Comparison of ENCODE assay signal across 8 cellular contexts in the genomic region with DNA sequence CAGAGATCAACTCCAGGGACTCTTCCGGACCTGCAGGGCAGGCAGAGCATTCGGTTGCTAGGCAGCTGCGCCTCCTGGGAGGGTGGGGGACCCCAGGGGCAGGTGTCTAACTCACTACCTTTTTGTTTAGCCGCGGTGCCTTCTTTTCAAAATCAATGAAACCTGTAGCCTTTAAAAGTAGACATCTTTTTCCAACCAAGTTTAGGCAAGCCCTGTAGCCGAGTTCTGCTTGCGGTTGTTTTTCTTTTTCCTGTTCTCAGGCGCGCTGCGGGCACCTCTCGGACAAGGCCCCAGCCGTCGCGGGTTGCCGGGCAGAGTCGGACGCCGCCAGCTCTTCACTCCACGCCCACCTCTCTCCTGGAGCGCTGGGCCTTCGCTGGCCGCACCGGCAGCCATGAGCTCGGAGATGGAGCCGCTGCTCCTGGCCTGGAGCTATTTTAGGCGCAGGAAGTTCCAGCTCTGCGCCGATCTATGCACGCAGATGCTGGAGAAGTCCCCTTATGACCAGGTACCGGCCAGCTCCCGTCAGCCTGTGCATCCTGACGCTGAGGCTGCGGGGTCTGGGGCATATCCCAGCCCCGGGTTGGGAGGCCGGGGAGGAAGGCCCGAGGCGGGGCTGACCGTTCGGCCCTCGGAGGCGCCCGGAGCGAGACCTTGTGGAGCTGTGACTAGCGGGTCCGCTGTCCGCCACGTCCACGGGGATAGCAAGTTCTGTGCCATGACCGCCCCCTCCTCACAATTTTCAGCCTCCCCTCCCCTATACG. TPM values are rescaled to one million over a fixed set of nuclear protein-coding genes. Genes with fewer than 3 reads are reported as not detected.
A peak's percentile ranks its signal among the peaks of the same experiment; 100 is the strongest.
DNase-seq lines count a peak whose midpoint lies in the region; ATAC-seq and TF ChIP-seq lines count a peak whose summit lies in the region.

Gene TTC8 (plus strand): TSS at position 338 of the 764 bp plus-strand sequence. CDS start 57 bp downstream, at position 395.

- H3K27me3 ChIP-seq in osteoblast (ENCODE audit: insufficient read depth, low read length), result peaks cover 3% of the 10 kb centered on the region
- no peaks in the 10 kb centered on the region for H3K27me3 ChIP-seq in testis

- H3K4me1 Mint-ChIP-seq in activated naive CD8-positive, alpha-beta T cell treated with anti-CD3 and anti-CD28 coated beads, Interleukin-2, amount 10 ng/mL, durations not matched to agents 7 days and 5 days, result peaks cover 7% of the 10 kb centered on the region

- H3K9me3 Mint-ChIP-seq in activated naive CD8-positive, alpha-beta T cell treated with anti-CD3 and anti-CD28 coated beads, Interleukin-2, amount 10 ng/mL, durations not matched to agents 7 days and 5 days, result no peaks in the 10 kb centered on the region

- H3K4me3 Mint-ChIP-seq in activated naive CD8-positive, alpha-beta T cell treated with anti-CD3 and anti-CD28 coated beads, Interleukin-2, amount 10 ng/mL, durations not matched to agents 7 days and 5 days, result peak within 1 kb of the TSS; percentile 94

- H3K27ac ChIP-seq in osteoblast (ENCODE audit: low read depth, low read length), result peak within 1 kb of the TSS; percentile 89
- H3K27ac ChIP-seq in testis, result peak within 1 kb of the TSS; percentile 59 to 92

- 1% methylated on average over 25 to 48 of the region's 50 CpGs for WGBS in testis, 2 donors

- POLR2A ChIA-PET in activated naive CD8-positive, alpha-beta T cell treated with anti-CD3 and anti-CD28 coated beads, Interleukin-2, amount 10 ng/mL, durations not matched to agents 7 days and 5 days (lab: Charles Lee), result interaction anchor here (1.7 kb wide), 1 partner anchor 31 kb away, joined by 7 read pairs; the partner anchor contains the start of gene EML5

- intact Hi-C loops in head of caudate nucleus (cut with DNase I) (no loop called here), testis (cut with DNase I; ENCODE audit: low total_unique reads) (no loop called here)

- no peaks in the 10 kb centered on the region for H3K36me3 Mint-ChIP-seq in activated naive CD8-positive, alpha-beta T cell treated with anti-CD3 and anti-CD28 coated beads, Interleukin-2, amount 10 ng/mL, durations not matched to agents 7 days and 5 days

- peak within 1 kb of the TSS; percentile 85 for H3K4me3 ChIP-seq in osteoblast (ENCODE audit: insufficient read depth, low read length)
- H3K4me3 ChIP-seq in testis, result peak within 1 kb of the TSS; percentile 63 to 79

- H3K36me3 ChIP-seq in osteoblast (ENCODE audit: insufficient read depth, low read length), result no peaks in the 10 kb centered on the region
- no peaks in the 10 kb centered on the region for H3K36me3 ChIP-seq in testis (ENCODE audit: low read depth, missing control alignments)

- peak within 1 kb of the TSS; percentile 95 for H3K27ac Mint-ChIP-seq in activated naive CD8-positive, alpha-beta T cell treated with anti-CD3 and anti-CD28 coated beads, Interleukin-2, amount 10 ng/mL, durations not matched to agents 7 days and 5 days

- peaks cover 40% of the 10 kb centered on the region for H3K79me2 ChIP-seq in osteoblast (ENCODE audit: insufficient read depth, low read length)

- peaks cover 13% of the 10 kb centered on the region for H3K4me1 ChIP-seq in osteoblast (ENCODE audit: insufficient read depth, low read length)
- H3K4me1 ChIP-seq in testis, result peaks cover 35% of the 10 kb centered on the region

- peak; percentile 95 for DNase-seq in NCI-H1105 treated with DMSO at 0.1 percent for 48 hours (lab: John Stamatoyannopoulos, UW)
- peak; percentile 62 for DNase-seq in SKM-1 treated with dmso at 0.1 percent for 144 hours (lab: John Stamatoyannopoulos, UW; ENCODE audit: unreplicated experiment)
- DNase-seq in activated naive CD8-positive, alpha-beta T cell treated with anti-CD3 and anti-CD28 coated beads, Interleukin-2, amount 10 ng/mL, durations not matched to agents 7 days and 5 days, result peak; percentile 83
- DNase-seq in head of caudate nucleus, result peak; percentile 60 to 94 (median 85)
- peak; percentile 89 for DNase-seq in osteoblast (ENCODE audit: insufficient read length, low spot score, missing footprints)
- DNase-seq in testis, result peak; percentile 94

- no peak for TF ChIP-seq CTCF in osteoblast (IDR thresholded peaks at IDR 0.05; ENCODE audit: extremely low read depth, low read depth, low read length)
- no peak for TF ChIP-seq CTCF in testis (IDR thresholded peaks at IDR 0.05)

- peak; percentile 99 for ATAC-seq in HG02642 (IDR thresholded peaks at IDR 0.05; ENCODE audit: poor library complexity, unreplicated experiment)
- peak; percentile 96 for ATAC-seq in activated naive CD8-positive, alpha-beta T cell treated with anti-CD3 and anti-CD28 coated beads, Interleukin-2, amount 10 ng/mL, durations not matched to agents 7 days and 5 days (ENCODE audit: low read depth)

- H4K20me1 ChIP-seq in osteoblast (ENCODE audit: insufficient read depth, low read length), result no peaks in the 10 kb centered on the region

- H3K27me3 Mint-ChIP-seq in activated naive CD8-positive, alpha-beta T cell treated with anti-CD3 and anti-CD28 coated beads, Interleukin-2, amount 10 ng/mL, durations not matched to agents 7 days and 5 days, result peaks cover 5% of the 10 kb centered on the region

- no peaks in the 10 kb centered on the region for H3K9me3 ChIP-seq in osteoblast (ENCODE audit: low read depth, low read length)
- no peaks in the 10 kb centered on the region for H3K9me3 ChIP-seq in testis

- H2AFZ ChIP-seq in osteoblast (ENCODE audit: low read length), result peak within 1 kb of the TSS; percentile 98

- peak within 1 kb of the TSS; percentile 99 for H3K4me2 ChIP-seq in osteoblast (ENCODE audit: insufficient read depth, low read length)

- TF ChIP-seq POLR2A in GM10847 (IDR thresholded peaks at IDR 0.05; ENCODE audit: extremely low read depth, insufficient read length) (peak; percentile 37), testis (IDR thresholded peaks at IDR 0.05) (no peak)

RNA-seq across cellular contexts. Expression of gene TTC8, which starts in this region (rescaled TPM):
- total RNA-seq in activated naive CD8-positive, alpha-beta T cell treated with anti-CD3 and anti-CD28 coated beads, Interleukin-2, amount 10 ng/mL, durations not matched to agents 7 days and 5 days, result 1 to 10 TPM; 1.3 to 2.2 TPM
- total RNA-seq in osteoblast, result 30.8 and 36.5 TPM in 2 replicates
- total RNA-seq in testis, result 100 to 1,000 TPM; 139 to 144 TPM
- 67.5 TPM for polyA plus RNA-seq in testis (ENCODE audit: insufficient read depth, low read depth, low replicate concordance)

Comparison
In these comparisons a context has a peak if more than half of its experiments do, and no peak if none do; other contexts are left out.
1. Peak in every context shown above with its lines: DNase-seq, ATAC-seq, H3K4me3 ChIP-seq and H3K27ac ChIP-seq.
2. RNA of gene TTC8 (total RNA-seq): 139 to 144 TPM in testis and 30.8 to 36.5 TPM in osteoblast; 1.3 to 2.2 TPM in activated naive CD8-positive, alpha-beta T cell treated with anti-CD3 and anti-CD28 coated beads, Interleukin-2, amount 10 ng/mL, durations not matched to agents 7 days and 5 days; every median in the first group is over 10 times any median in the second.